11 cellular contexts compared by ENCODE assay signal in the genomic region with DNA sequence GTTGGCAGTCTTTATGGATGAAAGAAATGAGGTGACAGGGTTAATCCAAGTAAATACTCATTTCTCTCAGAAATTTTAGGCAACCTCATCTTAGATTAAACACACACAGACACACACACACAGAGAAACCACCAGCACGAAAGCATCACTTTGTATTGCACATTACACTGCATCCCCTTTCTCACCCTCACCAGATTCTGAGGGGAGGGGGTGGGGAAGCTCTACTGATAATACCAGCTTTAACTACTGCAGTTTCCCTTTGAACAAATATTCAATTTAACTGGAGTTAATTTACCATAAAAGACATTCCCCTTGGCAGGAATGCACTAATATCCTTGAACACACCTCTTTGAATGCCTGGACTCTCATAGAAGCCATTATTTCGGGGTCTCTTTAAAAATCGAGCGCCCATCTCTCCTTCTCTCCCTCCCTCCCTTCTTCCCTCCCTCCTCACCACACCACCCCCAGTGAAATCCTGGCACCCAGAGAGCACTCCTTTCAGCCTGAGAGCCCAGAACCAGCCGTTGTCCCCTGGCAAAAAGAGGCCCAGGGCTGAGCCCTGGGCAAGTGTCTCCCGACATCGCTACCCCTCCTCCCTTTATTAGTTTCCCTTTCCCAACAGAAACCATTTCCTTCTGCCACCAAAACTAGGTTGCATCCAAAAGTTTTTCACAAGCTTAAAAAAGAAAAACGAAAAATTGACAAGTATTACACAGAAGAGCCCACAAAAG. TPM values are rescaled to one million over a fixed set of nuclear protein-coding genes. Genes with fewer than 3 reads are reported as not detected.
DNase-seq lines count a peak whose midpoint lies in the region; ATAC-seq, FAIRE-seq and TF ChIP-seq lines count a peak whose summit lies in the region.
"Had no signal": no experiment of that assay in that cellular context is flagged by ENCODE, and none has a peak within 500 bp of the region (broad histone marks: within the 10 kb centered on the region; RNA-seq: fewer than 3 reads in every experiment).

No MANE protein-coding gene starts in this region.

- H3K36me3 ChIP-seq in NT2/D1 (ENCODE audit: insufficient read depth, insufficient read length, low read length) (no peaks in the 10 kb centered on the region), fibroblast of lung (ENCODE audit: control insufficient read depth, insufficient read depth, low read length) (no peaks in the 10 kb centered on the region), pancreas (no peaks in the 10 kb centered on the region)
- H3K36me3 ChIP-seq: neutrophil had no signal

- H3K4me3 ChIP-seq in NT2/D1 (ENCODE audit: insufficient read length, low read depth) (peak overlapping the region; percentile 73), fibroblast of lung (replicated peaks in 1 of 4; ENCODE audit: control extremely low read depth in 1 of 4, insufficient read depth in 1 of 4, low read depth in 3 of 4, low read length in 4 of 4) (peak overlapping the region in 3 of 4 experiments; percentile 47 to 85 (median 67)), pancreas (peak overlapping the region in 2 of 4 donors; percentile 74 to 75)

- DNase-seq in Calu3 (no peak), NT2/D1 (ENCODE audit: low read depth, low spot score) (no peak), fibroblast of lung (ENCODE audit: low read depth in 2 of 2) (no peak), pancreas (no peak), hippocampal formation (lab: John Stamatoyannopoulos, UW) (no peak), activated T-cell treated with anti-CD3 and anti-CD28 coated beads for 4 hours (no peak), NCI-H2171 (lab: John Stamatoyannopoulos, UW) (no peak)
- DNase-seq in stimulated activated CD8-positive, alpha-beta memory T cell treated with anti-CD3 and anti-CD28 coated beads, Interleukin-4, amount 100 ng/mL, for 48 hours: no peak
- DNase-seq: activated CD8-positive, alpha-beta T cell treated with anti-CD3 and anti-CD28 coated beads for 36 hours; IMR-90 had no signal

- no peaks in the 10 kb centered on the region for H3K27me3 Mint-ChIP-seq in Calu3 (ENCODE audit: unreplicated experiment)

- H3K4me2 ChIP-seq in fibroblast of lung (ENCODE audit: extremely low read depth, insufficient read depth, low read length): peak overlapping the region; percentile 88

- FAIRE-seq in pancreas (lab: Jason Lieb, UNC): no peak

- peaks cover 79% of the 10 kb centered on the region for H3K36me3 Mint-ChIP-seq in Calu3 (ENCODE audit: insufficient read depth, unreplicated experiment)

- peak overlapping the region; percentile 84 for H3K4me3 Mint-ChIP-seq in Calu3 (ENCODE audit: low read depth, unreplicated experiment)

- peaks cover 80% of the 10 kb centered on the region for H3K27me3 ChIP-seq in NT2/D1 (ENCODE audit: insufficient read depth, insufficient read length)
- no peaks in the 10 kb centered on the region for H3K27me3 ChIP-seq in fibroblast of lung (ENCODE audit: control insufficient read depth, insufficient read depth, low read length)
- H3K27me3 ChIP-seq in pancreas: no peaks in the 10 kb centered on the region

- H3K27ac ChIP-seq in fibroblast of lung (ENCODE audit: insufficient read depth, low read length) (no peak overlapping the region), pancreas (peak overlapping the region in 3 of 4 donors; percentile 47 to 87 (median 77))
- H3K27ac ChIP-seq: neutrophil had no signal

- H3K79me2 ChIP-seq in fibroblast of lung (ENCODE audit: control insufficient read depth, insufficient read depth, low read length): peaks cover 18% of the 10 kb centered on the region

- TF ChIP-seq CTCF in Calu3 (IDR thresholded peaks at IDR 0.05; ENCODE audit: unreplicated experiment) (no peak), fibroblast of lung (conservative IDR thresholded peaks at IDR 0.05 in 1 of 2, IDR thresholded peaks at IDR 0.05 in 1 of 2; ENCODE audit: low read depth in 1 of 2, low read length in 2 of 2) (no peak), pancreas (IDR thresholded peaks at IDR 0.05) (no peak)

- 64 to 67% methylated on average over 8 of the region's 8 CpGs for WGBS in pancreas, 2 donors

- H2AFZ ChIP-seq in fibroblast of lung (ENCODE audit: low read length): no peak overlapping the region

- H3K9me3 Mint-ChIP-seq in Calu3 (ENCODE audit: low read depth, unreplicated experiment): no peaks in the 10 kb centered on the region
- H3K9me3 Mint-ChIP-seq: activated CD8-positive, alpha-beta T cell treated with anti-CD3 and anti-CD28 coated beads for 36 hours had no signal

- peak overlapping the region; percentile 98 for H3K27ac Mint-ChIP-seq in Calu3 (ENCODE audit: unreplicated experiment)
- H3K27ac Mint-ChIP-seq: activated CD8-positive, alpha-beta T cell treated with anti-CD3 and anti-CD28 coated beads for 36 hours had no signal

- no peaks in the 10 kb centered on the region for H4K20me1 ChIP-seq in fibroblast of lung (ENCODE audit: control insufficient read depth, extremely low read depth, insufficient read depth, low read length)

- H3K9ac ChIP-seq in NT2/D1 (ENCODE audit: insufficient read length, low read depth): peak overlapping the region; percentile 76
- no peak overlapping the region for H3K9ac ChIP-seq in fibroblast of lung (ENCODE audit: insufficient read depth, low read length)

- H3K4me1 ChIP-seq in NT2/D1 (ENCODE audit: insufficient read depth, insufficient read length) (no peaks in the 10 kb centered on the region), fibroblast of lung (ENCODE audit: control insufficient read depth, extremely low read depth, insufficient read depth, low read length) (peaks cover 5% of the 10 kb centered on the region), pancreas (peaks cover 11 to 33% (median 28%) of the 10 kb centered on the region in 3 donors)

- peaks cover 23% of the 10 kb centered on the region for H3K4me1 Mint-ChIP-seq in Calu3 (ENCODE audit: low read depth, unreplicated experiment)

- BruUV-seq in Calu3 (replicated peaks; lab: Mats Ljungman, UMichigan): no TSS peak

- H3K9me3 ChIP-seq in NT2/D1 (ENCODE audit: insufficient read depth, low read length): no peaks in the 10 kb centered on the region
- H3K9me3 ChIP-seq in fibroblast of lung (ENCODE audit: control insufficient read depth, insufficient read depth, low read depth, low read length): no peaks in the 10 kb centered on the region
- no peaks in the 10 kb centered on the region for H3K9me3 ChIP-seq in pancreas
- H3K9me3 ChIP-seq: neutrophil had no signal

- CTCF ChIA-PET in Calu3 (lab: Charles Lee): no interaction called here

- intact Hi-C loops in Calu3 (cut with micrococcal nuclease; ENCODE audit: unreplicated experiment) (no loop called here), pancreas (cut with DNase I) (no loop called here)

- no peak for ATAC-seq in pancreas
- ATAC-seq: activated CD8-positive, alpha-beta T cell treated with anti-CD3 and anti-CD28 coated beads for 36 hours had no signal

RNA-seq across cellular contexts. Expression of a gene that starts 2.8 kb away (rescaled TPM):
- total RNA-seq in Calu3 (2022): 75.8 and 76.2 TPM in 2 replicates
- total RNA-seq in fibroblast of lung: 36.3 and 56.0 TPM in 2 replicates
- 29.3 and 46.5 TPM in 2 replicates for polyA plus RNA-seq in fibroblast of lung
- polyA plus RNA-seq in fibroblast of lung (2012): 17.0 and 20.4 TPM in 2 replicates
- polyA minus RNA-seq in fibroblast of lung (ENCODE audit: low replicate concordance): 69.4 and 157 TPM in 2 replicates
- total RNA-seq in pancreas: 10 to 100 TPM; 40.9 to 65.0 (median 53.0) TPM
- polyA plus RNA-seq in pancreas: 1 to 10 TPM; 8.9 to 10.0 TPM
- total RNA-seq: activated CD8-positive, alpha-beta T cell treated with anti-CD3 and anti-CD28 coated beads for 36 hours had no signal
